ENCODE assay signal across 43 cellular contexts in genomic region chr11:124441519-124441918, GRCh38. TPM values are rescaled to one million over a fixed set of nuclear protein-coding genes. Genes with fewer than 3 reads are reported as not detected.
"Had no signal": no experiment of that assay in that cellular context is flagged by ENCODE, and none has a peak within 500 bp of the region (broad histone marks: within the 10 kb centered on the region; RNA-seq: fewer than 3 reads in every experiment).

No MANE protein-coding gene starts in this region.

- H3K4me3 ChIP-seq: adrenal gland, ascending aorta, body of pancreas, breast epithelium, cardiac muscle cell had no signal

- H3K4me1 Mint-ChIP-seq: activated naive CD4-positive, alpha-beta T cell treated with anti-CD3 and anti-CD28 coated beads, Interleukin-2, amount 10 ng/mL, durations not matched to agents 7 days and 5 days; activated naive CD4-positive, alpha-beta T cell treated with anti-CD3 and anti-CD28 coated beads, Interleukin-2, amount 50 U/mL, for 24 hours; activated naive CD8-positive, alpha-beta T cell treated with anti-CD3 and anti-CD28 coated beads for 36 hours; activated naive CD8-positive, alpha-beta T cell treated with anti-CD3 and anti-CD28 coated beads, Interleukin-2, amount 10 ng/mL, durations not matched to agents 7 days and 5 days; activated naive CD8-positive, alpha-beta T cell treated with anti-CD3 and anti-CD28 coated beads, Interleukin-2, amount 50 U/mL, for 24 hours; activated T-helper 17 cell treated with anti-CD3 and anti-CD28 coated beads, Interleukin-2, amount 50 U/mL, for 72 hours; brain; central memory CD8-positive, alpha-beta T cell had no signal

- H3K4me1 ChIP-seq: adrenal gland, ascending aorta, body of pancreas, breast epithelium had no signal

- H3K27ac Mint-ChIP-seq: activated naive CD4-positive, alpha-beta T cell treated with anti-CD3 and anti-CD28 coated beads for 36 hours; activated naive CD4-positive, alpha-beta T cell treated with anti-CD3 and anti-CD28 coated beads, Interleukin-2, amount 10 ng/mL, durations not matched to agents 7 days and 5 days; activated naive CD4-positive, alpha-beta T cell treated with anti-CD3 and anti-CD28 coated beads, Interleukin-2, amount 50 U/mL, for 24 hours; activated naive CD4-positive, alpha-beta T cell treated with anti-CD3 and anti-CD28 coated beads, Interleukin-2, amount 50 U/mL, for 72 hours; activated naive CD8-positive, alpha-beta T cell; activated naive CD8-positive, alpha-beta T cell treated with anti-CD3 and anti-CD28 coated beads for 36 hours; activated naive CD8-positive, alpha-beta T cell treated with anti-CD3 and anti-CD28 coated beads, Interleukin-2, amount 10 ng/mL, durations not matched to agents 7 days and 5 days; activated naive CD8-positive, alpha-beta T cell treated with anti-CD3 and anti-CD28 coated beads, Interleukin-2, amount 50 U/mL, for 24 hours; activated T-cell treated with anti-CD3 and anti-CD28 coated beads, Interleukin-2, amount 50 U/mL, for 24 hours; activated T-cell treated with anti-CD3 and anti-CD28 coated beads, Interleukin-2, amount 50 U/mL, for 72 hours; activated T-helper 1 cell treated with anti-CD3 and anti-CD28 coated beads, Interleukin-12 subunit alpha, Interleukin-12 subunit beta, Interleukin-2, Interleukin-4 antibody, amounts not matched to agents 30 ng/mL and 10 ng/mL and 1 ng/mL, durations not matched to agents 14 hours and 24 hours and 36 hours; activated T-helper 17 cell treated with anti-CD3 and anti-CD28 coated beads, Interleukin-2, amount 50 U/mL, for 72 hours; activated T-helper 2 cell treated with anti-CD3 and anti-CD28 coated beads, Interferon-gamma antibody, Interleukin-2, Interleukin-4, amounts not matched to agents 10 μg/mL and 5 μg/mL and 100 μg/mL, durations not matched to agents 14 hours and 24 hours and 36 hours; brain had no signal

- H3K4me3 Mint-ChIP-seq: activated naive CD4-positive, alpha-beta T cell treated with anti-CD3 and anti-CD28 coated beads for 36 hours; activated naive CD4-positive, alpha-beta T cell treated with anti-CD3 and anti-CD28 coated beads, Interleukin-2, amount 10 ng/mL, durations not matched to agents 7 days and 5 days; activated naive CD4-positive, alpha-beta T cell treated with anti-CD3 and anti-CD28 coated beads, Interleukin-2, amount 50 U/mL, for 24 hours; activated naive CD8-positive, alpha-beta T cell; activated naive CD8-positive, alpha-beta T cell treated with anti-CD3 and anti-CD28 coated beads for 36 hours; activated naive CD8-positive, alpha-beta T cell treated with anti-CD3 and anti-CD28 coated beads, Interleukin-2, amount 10 ng/mL, durations not matched to agents 7 days and 5 days; activated naive CD8-positive, alpha-beta T cell treated with anti-CD3 and anti-CD28 coated beads, Interleukin-2, amount 50 U/mL, for 24 hours; activated T-cell treated with anti-CD3 and anti-CD28 coated beads, Interleukin-2, amount 50 U/mL, for 24 hours; activated T-cell treated with anti-CD3 and anti-CD28 coated beads, Interleukin-2, amount 50 U/mL, for 4 hours; activated T-cell treated with anti-CD3 and anti-CD28 coated beads, Interleukin-2, amount 50 U/mL, for 72 hours; activated T-helper 1 cell treated with anti-CD3 and anti-CD28 coated beads, Interleukin-12 subunit alpha, Interleukin-12 subunit beta, Interleukin-2, Interleukin-4 antibody, amounts not matched to agents 30 ng/mL and 10 ng/mL and 1 ng/mL, durations not matched to agents 14 hours and 24 hours and 36 hours; activated T-helper 17 cell treated with anti-CD3 and anti-CD28 coated beads, Interleukin-2, amount 50 U/mL, for 72 hours; brain; central memory CD8-positive, alpha-beta T cell had no signal

- H3K36me3 Mint-ChIP-seq: activated naive CD4-positive, alpha-beta T cell treated with anti-CD3 and anti-CD28 coated beads, Interleukin-2, amount 10 ng/mL, durations not matched to agents 7 days and 5 days; activated naive CD4-positive, alpha-beta T cell treated with anti-CD3 and anti-CD28 coated beads, Interleukin-2, amount 50 U/mL, for 24 hours; activated naive CD4-positive, alpha-beta T cell treated with anti-CD3 and anti-CD28 coated beads, Interleukin-2, amount 50 U/mL, for 72 hours; activated naive CD8-positive, alpha-beta T cell; activated naive CD8-positive, alpha-beta T cell treated with anti-CD3 and anti-CD28 coated beads for 36 hours; activated naive CD8-positive, alpha-beta T cell treated with anti-CD3 and anti-CD28 coated beads, Interleukin-2, amount 10 ng/mL, durations not matched to agents 7 days and 5 days; brain had no signal

- H3K27ac ChIP-seq: adrenal gland, ascending aorta, body of pancreas, brain microvascular endothelial cell, breast epithelium, cardiac muscle cell had no signal

- ATAC-seq: activated naive CD4-positive, alpha-beta T cell treated with anti-CD3 and anti-CD28 coated beads, Interleukin-2, amount 50 U/mL, for 72 hours; activated naive CD8-positive, alpha-beta T cell treated with anti-CD3 and anti-CD28 coated beads, Interleukin-2, amount 50 U/mL, for 24 hours; activated T-cell treated with anti-CD3 and anti-CD28 coated beads, Interleukin-2, amount 50 U/mL, for 4 hours; activated T-cell treated with anti-CD3 and anti-CD28 coated beads, Interleukin-2, amount 50 U/mL, for 72 hours; activated T-helper 17 cell treated with anti-CD3 and anti-CD28 coated beads, Interleukin-2, amount 50 U/mL, for 72 hours; body of pancreas had no signal

- H3K9me3 Mint-ChIP-seq: activated naive CD4-positive, alpha-beta T cell treated with anti-CD3 and anti-CD28 coated beads for 36 hours; activated naive CD4-positive, alpha-beta T cell treated with anti-CD3 and anti-CD28 coated beads, Interleukin-2, amount 10 ng/mL, durations not matched to agents 7 days and 5 days; activated naive CD4-positive, alpha-beta T cell treated with anti-CD3 and anti-CD28 coated beads, Interleukin-2, amount 50 U/mL, for 24 hours; activated naive CD4-positive, alpha-beta T cell treated with anti-CD3 and anti-CD28 coated beads, Interleukin-2, amount 50 U/mL, for 72 hours; activated naive CD8-positive, alpha-beta T cell treated with anti-CD3 and anti-CD28 coated beads for 36 hours; activated naive CD8-positive, alpha-beta T cell treated with anti-CD3 and anti-CD28 coated beads, Interleukin-2, amount 10 ng/mL, durations not matched to agents 7 days and 5 days; activated naive CD8-positive, alpha-beta T cell treated with anti-CD3 and anti-CD28 coated beads, Interleukin-2, amount 50 U/mL, for 24 hours; activated T-cell treated with anti-CD3 and anti-CD28 coated beads, Interleukin-2, amount 50 U/mL, for 24 hours; activated T-helper 1 cell treated with anti-CD3 and anti-CD28 coated beads, Interleukin-12 subunit alpha, Interleukin-12 subunit beta, Interleukin-2, Interleukin-4 antibody, amounts not matched to agents 30 ng/mL and 10 ng/mL and 1 ng/mL, durations not matched to agents 14 hours and 24 hours and 36 hours; activated T-helper 17 cell treated with anti-CD3 and anti-CD28 coated beads, Interleukin-2, amount 50 U/mL, for 72 hours; activated T-helper 2 cell treated with anti-CD3 and anti-CD28 coated beads, Interferon-gamma antibody, Interleukin-2, Interleukin-4, amounts not matched to agents 10 μg/mL and 5 μg/mL and 100 μg/mL, durations not matched to agents 14 hours and 24 hours and 36 hours had no signal

- H3K27me3 ChIP-seq: ascending aorta, body of pancreas, brain microvascular endothelial cell, breast epithelium, cardiac muscle cell had no signal

- DNase-seq: activated effector memory CD4-positive, alpha-beta T cell treated with anti-CD3 and anti-CD28 coated beads, Interleukin-2, amount 50 U/mL, for 16 hours; activated effector memory CD4-positive, alpha-beta T cell treated with Interleukin-2 at 50 U/mL for 16 hours; activated gamma-delta T cell; activated gamma-delta T cell treated with Interleukin-2 at 50 U/mL for 16 hours; activated naive CD4-positive, alpha-beta T cell; activated naive CD4-positive, alpha-beta T cell treated with anti-CD3 and anti-CD28 coated beads for 36 hours; activated naive CD4-positive, alpha-beta T cell treated with anti-CD3 and anti-CD28 coated beads, Interleukin-2, amount 10 ng/mL, durations not matched to agents 7 days and 5 days; activated naive CD4-positive, alpha-beta T cell treated with anti-CD3 and anti-CD28 coated beads, Interleukin-2, amount 50 U/mL, for 16 hours; activated naive CD4-positive, alpha-beta T cell treated with Interleukin-2 at 50 U/mL for 16 hours; activated naive CD8-positive, alpha-beta T cell treated with anti-CD3 and anti-CD28 coated beads for 36 hours; activated naive CD8-positive, alpha-beta T cell treated with anti-CD3 and anti-CD28 coated beads, Interleukin-2, amount 10 ng/mL, durations not matched to agents 7 days and 5 days; activated naive CD8-positive, alpha-beta T cell treated with anti-CD3 and anti-CD28 coated beads, Interleukin-2, amount 50 U/mL, for 24 hours; activated T-cell treated with anti-CD3 and anti-CD28 coated beads, Interleukin-2, amount 50 U/mL, for 24 hours; activated T-cell treated with anti-CD3 and anti-CD28 coated beads, Interleukin-2, amount 50 U/mL, for 4 hours; activated T-cell treated with anti-CD3 and anti-CD28 coated beads, Interleukin-2, amount 50 U/mL, for 48 hours; activated T-cell treated with anti-CD3 and anti-CD28 coated beads, Interleukin-2, amount 50 U/mL, for 72 hours; adrenal gland; amniotic stem cell; amygdala; anterior cingulate cortex; aorta; body of pancreas; brain microvascular endothelial cell; caudate nucleus; central memory CD4-positive, alpha-beta T cell; cerebellar nuclear complex had no signal

- H3K9me3 ChIP-seq: adrenal gland, ascending aorta, body of pancreas had no signal

- H3K27me3 Mint-ChIP-seq: activated naive CD4-positive, alpha-beta T cell treated with anti-CD3 and anti-CD28 coated beads, Interleukin-2, amount 10 ng/mL, durations not matched to agents 7 days and 5 days had no signal

- H3K36me3 ChIP-seq: adrenal gland, ascending aorta, brain microvascular endothelial cell, breast epithelium, cardiac muscle cell had no signal

RNA-seq across cellular contexts. Expression of gene OR8B8, which starts 4.0 kb away (rescaled TPM):
- total RNA-seq: activated naive CD4-positive, alpha-beta T cell treated with anti-CD3 and anti-CD28 coated beads for 36 hours; activated naive CD4-positive, alpha-beta T cell treated with anti-CD3 and anti-CD28 coated beads, Interleukin-2, amount 50 U/mL, for 72 hours; activated naive CD8-positive, alpha-beta T cell treated with anti-CD3 and anti-CD28 coated beads for 36 hours; activated naive CD8-positive, alpha-beta T cell treated with anti-CD3 and anti-CD28 coated beads, Interleukin-2, amount 10 ng/mL, durations not matched to agents 7 days and 5 days; activated T-cell treated with anti-CD3 and anti-CD28 coated beads, Interleukin-2, amount 50 U/mL, for 4 hours; activated T-cell treated with anti-CD3 and anti-CD28 coated beads, Interleukin-2, amount 50 U/mL, for 72 hours; activated T-helper 1 cell treated with anti-CD3 and anti-CD28 coated beads, Interleukin-12 subunit alpha, Interleukin-12 subunit beta, Interleukin-2, Interleukin-4 antibody, amounts not matched to agents 30 ng/mL and 10 ng/mL and 1 ng/mL, durations not matched to agents 14 hours and 24 hours and 36 hours; activated T-helper 17 cell treated with anti-CD3 and anti-CD28 coated beads, Interleukin-2, amount 50 U/mL, for 72 hours; activated T-helper 2 cell treated with anti-CD3 and anti-CD28 coated beads, Interferon-gamma antibody, Interleukin-2, Interleukin-4, amounts not matched to agents 10 μg/mL and 5 μg/mL and 100 μg/mL, durations not matched to agents 14 hours and 24 hours and 36 hours; adrenal gland; aorta; ascending aorta; astrocyte; body of pancreas; breast epithelium; bronchial epithelial cell; cardiac muscle cell; cardiac septum; cerebellum; chondrocyte had no signal
- polyA plus RNA-seq: adipose tissue, adrenal gland, aorta, cardiac muscle cell had no signal

RNA-seq across cellular contexts. Expression of gene OR8B4, which starts 16.8 kb away (rescaled TPM):
- total RNA-seq: activated naive CD4-positive, alpha-beta T cell treated with anti-CD3 and anti-CD28 coated beads for 36 hours; activated naive CD4-positive, alpha-beta T cell treated with anti-CD3 and anti-CD28 coated beads, Interleukin-2, amount 50 U/mL, for 72 hours; activated naive CD8-positive, alpha-beta T cell treated with anti-CD3 and anti-CD28 coated beads for 36 hours; activated naive CD8-positive, alpha-beta T cell treated with anti-CD3 and anti-CD28 coated beads, Interleukin-2, amount 10 ng/mL, durations not matched to agents 7 days and 5 days; activated T-cell treated with anti-CD3 and anti-CD28 coated beads, Interleukin-2, amount 50 U/mL, for 4 hours; activated T-cell treated with anti-CD3 and anti-CD28 coated beads, Interleukin-2, amount 50 U/mL, for 72 hours; activated T-helper 1 cell treated with anti-CD3 and anti-CD28 coated beads, Interleukin-12 subunit alpha, Interleukin-12 subunit beta, Interleukin-2, Interleukin-4 antibody, amounts not matched to agents 30 ng/mL and 10 ng/mL and 1 ng/mL, durations not matched to agents 14 hours and 24 hours and 36 hours; activated T-helper 17 cell treated with anti-CD3 and anti-CD28 coated beads, Interleukin-2, amount 50 U/mL, for 72 hours; activated T-helper 2 cell treated with anti-CD3 and anti-CD28 coated beads, Interferon-gamma antibody, Interleukin-2, Interleukin-4, amounts not matched to agents 10 μg/mL and 5 μg/mL and 100 μg/mL, durations not matched to agents 14 hours and 24 hours and 36 hours; adrenal gland; aorta; ascending aorta; astrocyte; body of pancreas; breast epithelium; bronchial epithelial cell; cardiac muscle cell; cardiac septum; cerebellum; chondrocyte had no signal
- polyA plus RNA-seq: adipose tissue, adrenal gland, aorta, cardiac muscle cell had no signal

RNA-seq across cellular contexts. Expression of gene OR8B3, which starts 42.7 kb away (rescaled TPM):
- total RNA-seq: activated naive CD4-positive, alpha-beta T cell treated with anti-CD3 and anti-CD28 coated beads for 36 hours; activated naive CD4-positive, alpha-beta T cell treated with anti-CD3 and anti-CD28 coated beads, Interleukin-2, amount 50 U/mL, for 72 hours; activated naive CD8-positive, alpha-beta T cell treated with anti-CD3 and anti-CD28 coated beads for 36 hours; activated naive CD8-positive, alpha-beta T cell treated with anti-CD3 and anti-CD28 coated beads, Interleukin-2, amount 10 ng/mL, durations not matched to agents 7 days and 5 days; activated T-cell treated with anti-CD3 and anti-CD28 coated beads, Interleukin-2, amount 50 U/mL, for 4 hours; activated T-cell treated with anti-CD3 and anti-CD28 coated beads, Interleukin-2, amount 50 U/mL, for 72 hours; activated T-helper 1 cell treated with anti-CD3 and anti-CD28 coated beads, Interleukin-12 subunit alpha, Interleukin-12 subunit beta, Interleukin-2, Interleukin-4 antibody, amounts not matched to agents 30 ng/mL and 10 ng/mL and 1 ng/mL, durations not matched to agents 14 hours and 24 hours and 36 hours; activated T-helper 17 cell treated with anti-CD3 and anti-CD28 coated beads, Interleukin-2, amount 50 U/mL, for 72 hours; activated T-helper 2 cell treated with anti-CD3 and anti-CD28 coated beads, Interferon-gamma antibody, Interleukin-2, Interleukin-4, amounts not matched to agents 10 μg/mL and 5 μg/mL and 100 μg/mL, durations not matched to agents 14 hours and 24 hours and 36 hours; adrenal gland; aorta; ascending aorta; astrocyte; body of pancreas; breast epithelium; bronchial epithelial cell; cardiac muscle cell; cardiac septum; cerebellum; chondrocyte had no signal
- polyA plus RNA-seq: adipose tissue, adrenal gland, aorta, cardiac muscle cell had no signal

RNA-seq across cellular contexts. Expression of gene OR8B2, which starts 57.2 kb away (rescaled TPM):
- total RNA-seq: activated naive CD4-positive, alpha-beta T cell treated with anti-CD3 and anti-CD28 coated beads for 36 hours; activated naive CD4-positive, alpha-beta T cell treated with anti-CD3 and anti-CD28 coated beads, Interleukin-2, amount 50 U/mL, for 72 hours; activated naive CD8-positive, alpha-beta T cell treated with anti-CD3 and anti-CD28 coated beads for 36 hours; activated naive CD8-positive, alpha-beta T cell treated with anti-CD3 and anti-CD28 coated beads, Interleukin-2, amount 10 ng/mL, durations not matched to agents 7 days and 5 days; activated T-cell treated with anti-CD3 and anti-CD28 coated beads, Interleukin-2, amount 50 U/mL, for 4 hours; activated T-cell treated with anti-CD3 and anti-CD28 coated beads, Interleukin-2, amount 50 U/mL, for 72 hours; activated T-helper 1 cell treated with anti-CD3 and anti-CD28 coated beads, Interleukin-12 subunit alpha, Interleukin-12 subunit beta, Interleukin-2, Interleukin-4 antibody, amounts not matched to agents 30 ng/mL and 10 ng/mL and 1 ng/mL, durations not matched to agents 14 hours and 24 hours and 36 hours; activated T-helper 17 cell treated with anti-CD3 and anti-CD28 coated beads, Interleukin-2, amount 50 U/mL, for 72 hours; activated T-helper 2 cell treated with anti-CD3 and anti-CD28 coated beads, Interferon-gamma antibody, Interleukin-2, Interleukin-4, amounts not matched to agents 10 μg/mL and 5 μg/mL and 100 μg/mL, durations not matched to agents 14 hours and 24 hours and 36 hours; adrenal gland; aorta; ascending aorta; astrocyte; body of pancreas; breast epithelium; bronchial epithelial cell; cardiac muscle cell; cardiac septum; cerebellum; chondrocyte had no signal
- polyA plus RNA-seq: adipose tissue, adrenal gland, aorta, cardiac muscle cell had no signal
